12 cellular contexts compared by ENCODE assay signal in the genomic region with DNA sequence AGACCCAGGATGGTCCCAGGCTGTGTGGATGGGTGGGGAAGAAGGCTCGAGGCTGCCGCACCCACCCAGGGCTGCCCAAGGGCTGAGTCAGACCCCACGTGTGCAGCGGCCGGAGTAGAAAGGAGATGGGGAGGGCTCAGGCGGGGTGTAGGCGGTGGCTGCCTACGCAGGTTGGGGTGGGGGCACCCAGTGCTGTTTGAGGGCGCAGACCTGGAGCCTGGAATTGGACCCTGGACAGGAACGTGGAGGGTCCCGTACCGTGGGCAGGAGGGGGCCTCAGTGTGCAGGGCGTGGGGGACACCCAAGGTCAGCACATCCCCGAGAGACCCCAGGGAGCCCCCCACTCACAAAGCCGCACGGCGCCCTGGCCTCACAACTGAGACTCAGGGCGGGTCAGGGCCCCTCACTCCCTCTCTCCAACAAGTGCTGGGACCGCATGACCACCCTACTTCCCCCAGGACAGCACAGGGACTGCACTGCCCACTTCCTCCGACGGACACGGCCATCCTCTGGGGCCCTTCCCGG.
DNase-seq lines count a peak whose midpoint lies in the region; ATAC-seq and TF ChIP-seq lines count a peak whose summit lies in the region.
"Had no signal": no experiment of that assay in that cellular context is flagged by ENCODE, and none has a peak within 500 bp of the region (broad histone marks: within the 10 kb centered on the region; RNA-seq: fewer than 3 reads in every experiment).

No MANE protein-coding gene starts in this region.

- POLR2A ChIA-PET in T-cell (lab: Charles Lee) = interaction anchor here in 1 of 2 donors (0.6 kb wide), 1 partner anchor 248 kb away, joined by 3 read pairs; no protein-coding TSS in a partner anchor

- no peaks in the 10 kb centered on the region for H3K36me3 ChIP-seq in lower lobe of right lung

- peaks cover 23% of the 10 kb centered on the region for H3K27me3 ChIP-seq in lower lobe of right lung (ENCODE audit: low read depth)

- CTCF ChIA-PET in T-cell (lab: Charles Lee) = no interaction called here

- H3K27ac ChIP-seq in lower lobe of right lung = no peak overlapping the region
- H3K27ac ChIP-seq in substantia nigra (ENCODE audit: low read depth, low read length, poor library complexity, severe bottlenecking) = no peak overlapping the region
- H3K27ac ChIP-seq: dorsolateral prefrontal cortex had no signal

- peak overlapping the region in 1 of 2 donors; percentile 70 for H3K27ac Mint-ChIP-seq in T-cell

- no peak for ATAC-seq in T-cell (replicated peaks in 1 of 4)
- ATAC-seq in lower lobe of right lung = peak in 1 of 2 donors; percentile 23
- no peak for ATAC-seq in GM21423 (IDR thresholded peaks at IDR 0.05; ENCODE audit: unreplicated experiment)
- ATAC-seq in GM18519 (IDR thresholded peaks at IDR 0.05; ENCODE audit: low FRiP score, unreplicated experiment) = no peak
- ATAC-seq in GM21526 (IDR thresholded peaks at IDR 0.05; ENCODE audit: low FRiP score, unreplicated experiment) = no peak

- peaks cover 0 to 20% (median 15%) of the 10 kb centered on the region in 3 donors for H3K4me1 Mint-ChIP-seq in T-cell

- no peak for TF ChIP-seq CTCF in lower lobe of right lung (IDR thresholded peaks at IDR 0.05)

- H3K27me3 Mint-ChIP-seq in T-cell = no peaks in the 10 kb centered on the region

- no peaks in the 10 kb centered on the region for H3K36me3 Mint-ChIP-seq in T-cell

- no peaks in the 10 kb centered on the region for H3K9me3 ChIP-seq in lower lobe of right lung

- H3K4me1 ChIP-seq in lower lobe of right lung = no peaks in the 10 kb centered on the region

- DNase-seq in AG08395 (ENCODE audit: low spot score) = peak; percentile 25
- DNase-seq in EH (ENCODE audit: low read depth) = peak; percentile 3
- DNase-seq in T-cell = no peak
- DNase-seq in lower lobe of right lung = peak; percentile 39
- no peak for DNase-seq in substantia nigra (lab: John Stamatoyannopoulos, UW)
- DNase-seq: GOT3; NK-92 treated with Interleukin-12 subunit alpha and Interleukin-12 subunit beta, amount 100 ng/mL, for 24 hours; stimulated activated naive CD4-positive, alpha-beta T cell treated with Interleukin-2 at 50 U/mL for 16 hours had no signal

- intact Hi-C loops in lower lobe of right lung (cut with DNase I) = no loop called here

- no peak overlapping the region for H3K4me3 ChIP-seq in lower lobe of right lung
- H3K4me3 ChIP-seq: dorsolateral prefrontal cortex had no signal

- H3K9me3 Mint-ChIP-seq in T-cell = no peaks in the 10 kb centered on the region

- H3K4me3 Mint-ChIP-seq in T-cell = peak overlapping the region in 2 of 3 donors; percentile 47 to 75

Comparison
In these comparisons a context has a peak if more than half of its experiments do, and no peak if none do; other contexts are left out.
1. DNase-seq: peak in AG08395 (single experiment), EH (single experiment) and lower lobe of right lung (single experiment); none in T-cell (0 of 34) and substantia nigra (0 of 49).